Comparison of ENCODE assay signal across 17 cellular contexts in the genomic region with DNA sequence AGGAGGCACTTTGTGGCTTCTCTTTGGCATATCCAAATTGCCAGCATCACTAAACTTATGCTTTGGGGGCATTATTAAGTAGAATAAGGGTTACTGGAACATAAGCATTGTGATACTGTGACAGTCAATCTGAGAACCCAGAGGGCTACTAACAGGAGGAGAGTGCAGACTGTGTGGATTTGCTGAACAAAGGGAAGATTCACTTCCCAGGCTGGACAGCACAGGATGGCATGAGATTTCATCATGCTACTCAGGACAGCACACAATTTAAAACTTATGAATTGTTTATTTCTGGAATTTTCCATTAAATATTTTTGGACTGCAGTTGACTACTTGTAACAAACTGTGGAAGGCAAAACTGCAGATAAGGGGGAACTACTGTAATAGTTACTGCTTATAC.
"Had no signal": no experiment of that assay in that cellular context is flagged by ENCODE, and none has a peak within 500 bp of the region (broad histone marks: within the 10 kb centered on the region; RNA-seq: fewer than 3 reads in every experiment).

No MANE protein-coding gene starts in this region.

- H3K9me3 ChIP-seq: left ventricle myocardium inferior, tibial nerve had no signal

- H3K36me3 ChIP-seq: left ventricle myocardium inferior, tibial nerve had no signal

- H3K27ac ChIP-seq: left ventricle myocardium inferior had no signal

- FAIRE-seq: TTC549 had no signal

- H3K4me1 ChIP-seq: left ventricle myocardium inferior had no signal

- H3K4me3 ChIP-seq: left ventricle myocardium inferior, tibial nerve had no signal

- ATAC-seq: activated CD8-positive, alpha-beta T cell treated with anti-CD3 and anti-CD28 coated beads, Interleukin-2, amount 10 ng/mL, durations not matched to agents 7 days and 5 days; activated naive CD4-positive, alpha-beta T cell treated with anti-CD3 and anti-CD28 coated beads, Interleukin-2, amount 50 U/mL, for 72 hours; natural killer cell treated with Interleukin-12 subunit alpha and Interleukin-12 subunit beta and Interleukin-15 and Interleukin-18, amount 100 ng/mL, for 72 hours; stimulated activated effector memory CD8-positive, alpha-beta T cell treated with anti-CD3 and anti-CD28 coated beads, Interleukin-12 subunit alpha, Interleukin-12 subunit beta, amount 100 ng/mL, for 72 hours; T-helper 17 cell; WTC11 had no signal

- H3K27me3 ChIP-seq: tibial nerve had no signal

- DNase-seq: activated CD4-positive, alpha-beta T cell treated with anti-CD3 and anti-CD28 coated beads for 48 hours; activated CD8-positive, alpha-beta memory T cell treated with anti-CD3 and anti-CD28 coated beads, Interleukin-2, amount 50 U/mL, for 4 hours; activated CD8-positive, alpha-beta T cell treated with anti-CD3 and anti-CD28 coated beads, Interleukin-2, amount 10 ng/mL, durations not matched to agents 7 days and 5 days; activated effector memory CD4-positive, alpha-beta T cell treated with anti-CD3 and anti-CD28 coated beads, Interleukin-2, amount 50 U/mL, for 16 hours; activated T-cell treated with anti-CD3 and anti-CD28 coated beads, Interleukin-2, amount 50 U/mL, for 48 hours; amniotic stem cell; erythroblast; glutamatergic neuron; left ventricle myocardium inferior; stimulated activated CD4-positive, alpha-beta T cell treated with anti-CD3 and anti-CD28 coated beads, Interleukin-12 subunit alpha, Interleukin-12 subunit beta, amount 100 ng/mL, for 4 hours; T-helper 17 cell had no signal
